ENCODE assay signal across 1 cellular context in the genomic region with DNA sequence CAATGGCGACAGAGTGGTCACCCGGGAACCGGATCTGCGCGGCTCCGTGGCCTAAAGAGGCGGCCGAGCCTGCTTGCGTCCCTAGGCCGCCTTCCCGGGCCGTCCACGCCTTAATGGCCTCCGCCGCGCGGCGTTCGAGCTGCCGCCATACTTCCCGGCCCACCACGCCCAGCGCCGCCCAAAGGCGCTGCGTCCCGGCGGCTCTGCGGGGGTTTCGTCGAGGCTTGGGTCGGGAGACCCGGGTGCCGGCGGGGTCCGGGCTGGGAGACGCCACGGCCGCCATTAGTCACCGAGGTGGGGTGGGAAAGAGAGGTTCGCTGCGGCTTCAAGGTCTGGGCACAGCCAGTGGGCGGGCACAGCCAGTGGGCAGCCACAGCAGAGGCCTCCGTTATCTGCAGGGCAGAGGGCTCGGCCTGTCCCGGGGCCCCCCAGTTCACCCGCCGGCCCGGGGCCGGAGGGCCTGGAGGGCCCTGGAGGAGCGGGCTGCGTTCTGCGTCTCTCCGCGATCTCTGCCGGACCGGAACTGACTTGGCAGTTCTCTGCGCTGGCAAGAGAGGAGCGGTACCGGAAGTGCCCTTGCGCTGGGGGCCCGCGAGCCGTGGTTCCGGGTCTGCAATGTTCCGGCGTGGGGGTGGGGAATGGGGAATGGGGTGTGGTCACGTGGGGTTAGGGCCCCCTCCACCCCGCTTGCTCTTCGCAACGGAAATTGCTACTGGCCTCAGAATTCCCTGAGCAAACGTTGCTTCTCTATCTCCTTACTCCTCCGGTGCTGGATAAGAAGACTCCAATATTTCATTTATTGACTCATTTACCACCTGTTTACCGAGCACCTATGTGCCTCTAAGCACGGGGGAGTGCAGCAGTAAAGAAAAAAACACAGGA.
TF ChIP-seq lines count a peak whose summit lies in the region.

No MANE protein-coding gene starts in this region.

TF ChIP-seq in SK-N-SH, 30 proteins besides CTCF, POLR2A, EP300 and RAD21 (continued from another document):
- TF ChIP-seq USF1 (IDR thresholded peaks at IDR 0.05; ENCODE audit: borderline replicate concordance, low read depth) (peak; percentile 90), CHD2 (IDR thresholded peaks at IDR 0.05; ENCODE audit: low read length, partially characterized antibody) (peak; percentile 96), NRF1 (IDR thresholded peaks at IDR 0.05; ENCODE audit: low read depth, low read length) (no peak), RFX5 (IDR thresholded peaks at IDR 0.05; ENCODE audit: low read length) (no peak), MEF2A (IDR thresholded peaks at IDR 0.05; ENCODE audit: borderline replicate concordance, low read depth) (no peak), MXI1 (IDR thresholded peaks at IDR 0.05; ENCODE audit: low read depth, low read length) (peak; percentile 28; the same call in 1 of the 2 replicates), TAF1 (IDR thresholded peaks at IDR 0.05; ENCODE audit: borderline replicate concordance, low read depth, low read length) (peak; percentile 99), SIN3A (IDR thresholded peaks at IDR 0.05; ENCODE audit: borderline replicate concordance, low read depth, low read length) (peak; percentile 84), SMC3 (IDR thresholded peaks at IDR 0.05; ENCODE audit: low read depth, low read length) (no peak)
- TF ChIP-seq, protein P1, sequence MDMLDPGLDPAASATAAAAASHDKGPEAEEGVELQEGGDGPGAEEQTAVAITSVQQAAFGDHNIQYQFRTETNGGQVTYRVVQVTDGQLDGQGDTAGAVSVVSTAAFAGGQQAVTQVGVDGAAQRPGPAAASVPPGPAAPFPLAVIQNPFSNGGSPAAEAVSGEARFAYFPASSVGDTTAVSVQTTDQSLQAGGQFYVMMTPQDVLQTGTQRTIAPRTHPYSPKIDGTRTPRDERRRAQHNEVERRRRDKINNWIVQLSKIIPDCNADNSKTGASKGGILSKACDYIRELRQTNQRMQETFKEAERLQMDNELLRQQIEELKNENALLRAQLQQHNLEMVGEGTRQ (IDR thresholded peaks at IDR 0.05; ENCODE audit: borderline replicate concordance, low read depth, low read length) = peak; percentile 60; the same call in 1 of the 2 replicates
- TF ChIP-seq, protein P2, sequence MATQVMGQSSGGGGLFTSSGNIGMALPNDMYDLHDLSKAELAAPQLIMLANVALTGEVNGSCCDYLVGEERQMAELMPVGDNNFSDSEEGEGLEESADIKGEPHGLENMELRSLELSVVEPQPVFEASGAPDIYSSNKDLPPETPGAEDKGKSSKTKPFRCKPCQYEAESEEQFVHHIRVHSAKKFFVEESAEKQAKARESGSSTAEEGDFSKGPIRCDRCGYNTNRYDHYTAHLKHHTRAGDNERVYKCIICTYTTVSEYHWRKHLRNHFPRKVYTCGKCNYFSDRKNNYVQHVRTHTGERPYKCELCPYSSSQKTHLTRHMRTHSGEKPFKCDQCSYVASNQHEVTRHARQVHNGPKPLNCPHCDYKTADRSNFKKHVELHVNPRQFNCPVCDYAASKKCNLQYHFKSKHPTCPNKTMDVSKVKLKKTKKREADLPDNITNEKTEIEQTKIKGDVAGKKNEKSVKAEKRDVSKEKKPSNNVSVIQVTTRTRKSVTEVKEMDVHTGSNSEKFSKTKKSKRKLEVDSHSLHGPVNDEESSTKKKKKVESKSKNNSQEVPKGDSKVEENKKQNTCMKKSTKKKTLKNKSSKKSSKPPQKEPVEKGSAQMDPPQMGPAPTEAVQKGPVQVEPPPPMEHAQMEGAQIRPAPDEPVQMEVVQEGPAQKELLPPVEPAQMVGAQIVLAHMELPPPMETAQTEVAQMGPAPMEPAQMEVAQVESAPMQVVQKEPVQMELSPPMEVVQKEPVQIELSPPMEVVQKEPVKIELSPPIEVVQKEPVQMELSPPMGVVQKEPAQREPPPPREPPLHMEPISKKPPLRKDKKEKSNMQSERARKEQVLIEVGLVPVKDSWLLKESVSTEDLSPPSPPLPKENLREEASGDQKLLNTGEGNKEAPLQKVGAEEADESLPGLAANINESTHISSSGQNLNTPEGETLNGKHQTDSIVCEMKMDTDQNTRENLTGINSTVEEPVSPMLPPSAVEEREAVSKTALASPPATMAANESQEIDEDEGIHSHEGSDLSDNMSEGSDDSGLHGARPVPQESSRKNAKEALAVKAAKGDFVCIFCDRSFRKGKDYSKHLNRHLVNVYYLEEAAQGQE (IDR thresholded peaks at IDR 0.05; ENCODE audit: low read depth, low read length) = peak; percentile 66; the same call in 1 of the 2 replicates
